In genomic region chr2:141697035-141697434, GRCh38 we compare ENCODE assay signal across 36 cellular contexts.
"Had no signal": no experiment of that assay in that cellular context is flagged by ENCODE, and none has a peak within 500 bp of the region (broad histone marks: within the 10 kb centered on the region; RNA-seq: fewer than 3 reads in every experiment).

No MANE protein-coding gene starts in this region.

- H3K4me3 ChIP-seq: MG63 had no signal

- H3K36me3 ChIP-seq: MG63 had no signal

- H3K27me3 ChIP-seq: MG63 had no signal

- DNase-seq: Kasumi-1, MG63, MM.1S, MV-4-11, NCI-H1048, NCI-H1092, NCI-H1092 treated with DMSO at 0.1 percent for 48 hours, NCI-H1105, NCI-H1105 treated with DMSO at 0.1 percent for 48 hours, NCI-H1417, NCI-H1417 treated with DMSO at 0.1 percent for 48 hours, NCI-H1436, NCI-H1436 treated with DMSO at 0.1 percent for 48 hours, NCI-H146, NCI-H1694, NCI-H1694 treated with DMSO at 0.1 percent for 48 hours, NCI-H187, NCI-H187 treated with DMSO at 0.1 percent for 48 hours, NCI-H1930, NCI-H2029, NCI-H2029 treated with DMSO at 0.1 percent for 48 hours, NCI-H2081, NCI-H2081 treated with DMSO at 0.1 percent for 48 hours, NCI-H2107, NCI-H2171, NCI-H2171 treated with DMSO at 0.1 percent for 48 hours, NCI-H2227 treated with DMSO at 0.1 percent for 48 hours, NCI-H226, NCI-H345, NCI-H446, NCI-H446 treated with DMSO at 0.1 percent for 48 hours, NCI-H510A, NCI-H510A treated with DMSO at 0.1 percent for 48 hours, NCI-H524, NCI-H524 treated with DMSO at 0.1 percent for 48 hours, NCI-H526 had no signal

- H3K9me3 ChIP-seq: MG63 had no signal
